26 cellular contexts compared by ENCODE assay signal in the genomic region with DNA sequence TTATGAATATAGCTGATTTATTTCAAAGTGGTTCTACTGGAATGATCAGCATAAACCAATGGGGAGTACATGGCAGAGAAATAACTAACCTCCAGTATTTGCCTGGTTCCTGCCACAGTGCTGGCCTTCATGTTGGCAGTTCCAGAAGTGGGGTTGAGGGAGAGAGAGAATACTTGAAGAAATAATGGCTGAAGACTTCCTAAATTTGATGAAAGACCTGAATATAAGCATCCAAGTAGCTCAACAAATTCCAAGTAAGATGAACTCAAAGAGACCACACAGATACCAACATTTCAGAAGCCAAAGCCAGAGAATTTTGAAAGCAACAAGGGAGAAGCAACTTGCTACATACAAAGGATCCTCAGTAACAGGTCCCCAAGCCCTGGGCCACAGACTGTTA. TPM values are rescaled to one million over a fixed set of nuclear protein-coding genes. Genes with fewer than 3 reads are reported as not detected.
"Had no signal": no experiment of that assay in that cellular context is flagged by ENCODE, and none has a peak within 500 bp of the region (broad histone marks: within the 10 kb centered on the region; RNA-seq: fewer than 3 reads in every experiment).

No MANE protein-coding gene starts in this region.

- H3K4me1 ChIP-seq: adrenal gland had no signal

- H3K27ac Mint-ChIP-seq: activated CD8-positive, alpha-beta memory T cell treated with anti-CD3 and anti-CD28 coated beads, Interleukin-2, amount 10 ng/mL, durations not matched to agents 7 days and 5 days; activated naive CD8-positive, alpha-beta T cell treated with anti-CD3 and anti-CD28 coated beads, Interleukin-2, amount 10 ng/mL, durations not matched to agents 7 days and 5 days; activated T-cell treated with anti-CD3 and anti-CD28 coated beads, Interleukin-2, amount 50 U/mL, for 24 hours; activated T-helper 1 cell treated with anti-CD3 and anti-CD28 coated beads, Interleukin-12 subunit alpha, Interleukin-12 subunit beta, Interleukin-2, Interleukin-4 antibody, amounts not matched to agents 30 ng/mL and 10 ng/mL and 1 ng/mL, durations not matched to agents 14 hours and 24 hours and 36 hours; T-helper 1 cell treated with Interleukin-12 subunit alpha and Interleukin-12 subunit beta and Interleukin-4 antibody, amounts not matched to agents 30 μg/mL and 1 μg/mL, for 36 hours had no signal

- H3K27me3 ChIP-seq: adrenal gland had no signal

- H3K4me3 ChIP-seq: adrenal gland had no signal

- H3K9me3 ChIP-seq: adrenal gland had no signal

- ATAC-seq: activated CD4-positive, CD25-positive, alpha-beta regulatory T cell treated with anti-CD3 and anti-CD28 coated beads, Interleukin-2, amount 50 U/mL, for 24 hours; activated CD8-positive, alpha-beta memory T cell treated with anti-CD3 and anti-CD28 coated beads, Interleukin-2, amount 10 ng/mL, durations not matched to agents 7 days and 5 days; Panc1 had no signal

- H3K27me3 Mint-ChIP-seq: activated CD8-positive, alpha-beta memory T cell treated with anti-CD3 and anti-CD28 coated beads, Interleukin-2, amount 10 ng/mL, durations not matched to agents 7 days and 5 days; activated naive CD8-positive, alpha-beta T cell treated with anti-CD3 and anti-CD28 coated beads, Interleukin-2, amount 10 ng/mL, durations not matched to agents 7 days and 5 days; activated T-cell treated with anti-CD3 and anti-CD28 coated beads, Interleukin-2, amount 50 U/mL, for 24 hours had no signal

- H3K4me3 Mint-ChIP-seq: activated CD8-positive, alpha-beta memory T cell treated with anti-CD3 and anti-CD28 coated beads, Interleukin-2, amount 10 ng/mL, durations not matched to agents 7 days and 5 days; activated naive CD8-positive, alpha-beta T cell treated with anti-CD3 and anti-CD28 coated beads, Interleukin-2, amount 10 ng/mL, durations not matched to agents 7 days and 5 days; activated T-cell treated with anti-CD3 and anti-CD28 coated beads, Interleukin-2, amount 50 U/mL, for 24 hours; activated T-helper 1 cell treated with anti-CD3 and anti-CD28 coated beads, Interleukin-12 subunit alpha, Interleukin-12 subunit beta, Interleukin-2, Interleukin-4 antibody, amounts not matched to agents 30 ng/mL and 10 ng/mL and 1 ng/mL, durations not matched to agents 14 hours and 24 hours and 36 hours; T-helper 1 cell treated with Interleukin-12 subunit alpha and Interleukin-12 subunit beta and Interleukin-4 antibody, amounts not matched to agents 30 μg/mL and 1 μg/mL, for 36 hours had no signal

- DNase-seq: activated CD4-positive, alpha-beta T cell treated with anti-CD3 and anti-CD28 coated beads for 4 hours; activated CD4-positive, alpha-beta T cell treated with anti-CD3 and anti-CD28 coated beads, Interleukin-2, amount 50 U/mL, for 48 hours; activated CD8-positive, alpha-beta memory T cell treated with anti-CD3 and anti-CD28 coated beads, Interleukin-2, amount 10 ng/mL, durations not matched to agents 7 days and 5 days; activated effector memory CD4-positive, alpha-beta T cell treated with Interleukin-2 at 50 U/mL for 16 hours; activated naive CD4-positive, alpha-beta T cell; activated naive CD8-positive, alpha-beta T cell treated with anti-CD3 and anti-CD28 coated beads, Interleukin-2, amount 10 ng/mL, durations not matched to agents 7 days and 5 days; activated T-cell treated with anti-CD3 and anti-CD28 coated beads, Interleukin-2, amount 50 U/mL, for 24 hours; anterior cingulate cortex; IMR-90; Kasumi-1; KBM-7; NCI-H1105 treated with DMSO at 0.1 percent for 48 hours; NCI-H1436 treated with DMSO at 0.1 percent for 48 hours; NCI-H187; NCI-H2081; NCI-H510A treated with DMSO at 0.1 percent for 48 hours; NCI-H69; NK-92 treated with Interleukin-12 subunit alpha and Interleukin-12 subunit beta, amount 100 ng/mL, for 24 hours; OCI-M1; RPMI8226; SHP77 had no signal

- H3K4me1 Mint-ChIP-seq: activated CD8-positive, alpha-beta memory T cell treated with anti-CD3 and anti-CD28 coated beads, Interleukin-2, amount 10 ng/mL, durations not matched to agents 7 days and 5 days had no signal

- H3K27ac ChIP-seq: adrenal gland had no signal

RNA-seq across cellular contexts. Expression of a gene that starts 34.3 kb away (rescaled TPM):
- total RNA-seq: activated T-helper 1 cell treated with anti-CD3 and anti-CD28 coated beads, Interleukin-12 subunit alpha, Interleukin-12 subunit beta, Interleukin-2, Interleukin-4 antibody, amounts not matched to agents 30 ng/mL and 10 ng/mL and 1 ng/mL, durations not matched to agents 14 hours and 24 hours and 36 hours had no signal
